28 cellular contexts compared by ENCODE assay signal in the genomic region with DNA sequence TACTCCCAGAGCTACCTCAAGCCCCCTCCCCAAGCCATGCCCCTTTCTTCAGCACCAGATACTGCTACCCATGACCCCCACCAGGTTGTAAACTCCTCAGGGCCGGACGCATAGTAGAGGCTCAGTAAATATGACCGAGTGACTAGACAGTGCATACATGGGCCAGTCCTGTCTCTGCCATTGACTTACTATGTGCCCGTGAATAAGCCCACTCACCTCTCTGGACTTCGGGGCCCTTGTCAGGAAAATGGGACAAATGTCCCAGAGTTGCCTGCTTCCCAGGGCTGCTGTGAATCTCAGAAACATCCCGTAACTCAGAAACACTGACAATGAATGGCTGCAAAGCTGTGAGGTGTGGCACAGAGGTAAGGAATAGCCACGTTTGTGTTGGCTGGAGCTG. TPM values are rescaled to one million over a fixed set of nuclear protein-coding genes. Genes with fewer than 3 reads are reported as not detected.
"Had no signal": no experiment of that assay in that cellular context is flagged by ENCODE, and none has a peak within 500 bp of the region (broad histone marks: within the 10 kb centered on the region; RNA-seq: fewer than 3 reads in every experiment).

No MANE protein-coding gene starts in this region.

- DNase-seq: activated CD4-positive, alpha-beta memory T cell treated with anti-CD3 and anti-CD28 coated beads for 36 hours; activated CD4-positive, alpha-beta T cell treated with anti-CD3 and anti-CD28 coated beads, Interleukin-2, amount 10 ng/mL, durations not matched to agents 24 days and 14 days; activated CD4-positive, CD25-positive, alpha-beta regulatory T cell treated with anti-CD3 and anti-CD28 coated beads, Interleukin-2, amount 50 U/mL, for 72 hours; activated gamma-delta T cell; activated naive CD4-positive, alpha-beta T cell treated with anti-CD3 and anti-CD28 coated beads, Interleukin-2, amount 10 ng/mL, durations not matched to agents 7 days and 5 days; activated naive CD8-positive, alpha-beta T cell treated with anti-CD3 and anti-CD28 coated beads, Interleukin-2, amount 10 ng/mL, durations not matched to agents 7 days and 5 days; brain microvascular endothelial cell; caudate nucleus; cortex of kidney; effector memory CD8-positive, alpha-beta T cell; erythroblast; gastrocnemius medialis; glutamatergic neuron; left colon; midbrain; natural killer cell; posterior cingulate gyrus; stimulated activated CD4-positive, alpha-beta T cell treated with anti-CD3 and anti-CD28 coated beads, Interleukin-12 subunit alpha, Interleukin-12 subunit beta, amount 100 ng/mL, for 4 hours; stimulated activated CD4-positive, alpha-beta T cell treated with anti-CD3 and anti-CD28 coated beads, Interleukin-4, amount 100 ng/mL, for 1 hour; T-helper 17 cell; T1000; tibial artery; WERI-Rb-1 had no signal

- H3K9me3 ChIP-seq: gastrocnemius medialis, right lobe of liver, tibial artery had no signal

- H3K4me1 ChIP-seq: gastrocnemius medialis, neural progenitor cell, right lobe of liver, tibial artery had no signal

- ATAC-seq: effector memory CD8-positive, alpha-beta T cell; gastrocnemius medialis; left colon; natural killer cell; right lobe of liver; stimulated activated effector memory CD8-positive, alpha-beta T cell treated with anti-CD3 and anti-CD28 coated beads, Interleukin-12 subunit alpha, Interleukin-12 subunit beta, amount 100 ng/mL, for 72 hours; T-helper 17 cell had no signal

- H3K27me3 ChIP-seq: brain microvascular endothelial cell, gastrocnemius medialis, neural progenitor cell, right lobe of liver, tibial artery had no signal

- H3K4me2 ChIP-seq: neural progenitor cell had no signal

- H3K27ac ChIP-seq: brain microvascular endothelial cell, gastrocnemius medialis, neural progenitor cell, right lobe of liver, SK-N-MC, tibial artery, WERI-Rb-1 had no signal

- H3K4me3 ChIP-seq: gastrocnemius medialis, neural progenitor cell, right lobe of liver, SK-N-MC, tibial artery had no signal

- H3K36me3 ChIP-seq: brain microvascular endothelial cell, gastrocnemius medialis, neural progenitor cell, right lobe of liver, tibial artery, WERI-Rb-1 had no signal

- H3K9ac ChIP-seq: neural progenitor cell had no signal

- H2AFZ ChIP-seq: neural progenitor cell had no signal

RNA-seq across cellular contexts. Expression of a gene that starts 48.2 kb away (rescaled TPM):
- total RNA-seq: natural killer cell, T-helper 17 cell had no signal
- polyA plus RNA-seq: keratinocyte had no signal
